Comparison of ENCODE assay signal across 1 cellular context in the genomic region with DNA sequence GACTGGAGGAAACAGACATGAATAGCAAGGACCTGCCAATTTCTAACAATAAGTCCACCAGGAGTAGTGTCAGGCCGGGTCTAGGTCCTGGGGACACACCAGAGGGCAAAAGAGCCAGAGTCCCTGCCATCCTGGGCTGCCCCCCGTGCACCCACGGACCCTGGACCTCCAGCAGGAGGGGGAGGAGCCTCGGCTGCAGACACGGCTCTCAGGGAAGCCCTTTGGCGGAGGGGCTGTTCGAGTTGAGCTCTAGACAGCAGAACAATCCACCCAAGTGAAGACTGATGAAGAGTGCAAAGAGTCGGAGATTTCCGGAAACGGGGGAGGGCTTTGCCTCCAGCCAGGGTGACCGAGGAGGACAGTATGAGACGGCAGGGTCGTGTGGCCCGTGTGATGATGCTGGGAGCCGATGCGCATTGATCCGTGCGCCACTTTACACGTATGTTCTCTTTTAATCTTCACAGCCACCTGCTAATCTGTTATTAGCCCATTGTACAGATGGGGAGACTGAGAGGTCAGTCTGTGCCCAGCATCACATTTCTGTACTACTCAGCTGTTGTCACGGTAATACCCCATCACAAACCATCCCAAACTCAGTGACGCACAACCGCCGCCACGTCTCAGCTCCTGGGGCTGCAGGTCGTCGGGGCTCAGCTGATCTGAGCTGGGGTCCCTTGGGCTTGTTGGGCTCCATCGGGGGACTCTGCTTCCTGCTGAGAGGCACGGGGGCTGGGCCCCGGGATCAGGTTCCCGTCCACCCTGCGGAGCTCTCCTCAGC.
TF ChIP-seq lines count a peak whose summit lies in the region.

No MANE protein-coding gene starts in this region.

TF ChIP-seq in HEK293, 187 proteins besides CTCF, POLR2A, EP300 and RAD21:
- TF ChIP-seq, protein P1, sequence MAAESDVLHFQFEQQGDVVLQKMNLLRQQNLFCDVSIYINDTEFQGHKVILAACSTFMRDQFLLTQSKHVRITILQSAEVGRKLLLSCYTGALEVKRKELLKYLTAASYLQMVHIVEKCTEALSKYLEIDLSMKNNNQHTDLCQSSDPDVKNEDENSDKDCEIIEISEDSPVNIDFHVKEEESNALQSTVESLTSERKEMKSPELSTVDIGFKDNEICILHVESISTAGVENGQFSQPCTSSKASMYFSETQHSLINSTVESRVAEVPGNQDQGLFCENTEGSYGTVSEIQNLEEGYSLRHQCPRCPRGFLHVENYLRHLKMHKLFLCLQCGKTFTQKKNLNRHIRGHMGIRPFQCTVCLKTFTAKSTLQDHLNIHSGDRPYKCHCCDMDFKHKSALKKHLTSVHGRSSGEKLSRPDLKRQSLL (tag by site-specific recombination; IDR thresholded peaks at IDR 0.05), result no peak
- TF ChIP-seq, protein P2, sequence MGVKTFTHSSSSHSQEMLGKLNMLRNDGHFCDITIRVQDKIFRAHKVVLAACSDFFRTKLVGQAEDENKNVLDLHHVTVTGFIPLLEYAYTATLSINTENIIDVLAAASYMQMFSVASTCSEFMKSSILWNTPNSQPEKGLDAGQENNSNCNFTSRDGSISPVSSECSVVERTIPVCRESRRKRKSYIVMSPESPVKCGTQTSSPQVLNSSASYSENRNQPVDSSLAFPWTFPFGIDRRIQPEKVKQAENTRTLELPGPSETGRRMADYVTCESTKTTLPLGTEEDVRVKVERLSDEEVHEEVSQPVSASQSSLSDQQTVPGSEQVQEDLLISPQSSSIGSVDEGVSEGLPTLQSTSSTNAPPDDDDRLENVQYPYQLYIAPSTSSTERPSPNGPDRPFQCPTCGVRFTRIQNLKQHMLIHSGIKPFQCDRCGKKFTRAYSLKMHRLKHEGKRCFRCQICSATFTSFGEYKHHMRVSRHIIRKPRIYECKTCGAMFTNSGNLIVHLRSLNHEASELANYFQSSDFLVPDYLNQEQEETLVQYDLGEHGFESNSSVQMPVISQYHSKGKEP (tag by site-specific recombination; IDR thresholded peaks at IDR 0.05), result no peak
- no peak for TF ChIP-seq ZNF169 (tag by site-specific recombination; IDR thresholded peaks at IDR 0.05)
- 0 out of 2 replicates have a peak, but pooled peaks have one; percentile 16 for TF ChIP-seq ZNF341 (tag by site-specific recombination; IDR thresholded peaks at IDR 0.05; ENCODE audit: low read depth)
- no peak for TF ChIP-seq FEZF1 (tag by site-specific recombination; IDR thresholded peaks at IDR 0.05)
- no peak for TF ChIP-seq ZNF19 (tag by site-specific recombination; IDR thresholded peaks at IDR 0.05; ENCODE audit: low read depth)
TF ChIP-seq in HEK293: peak in this region for 1.
